In the genomic region with DNA sequence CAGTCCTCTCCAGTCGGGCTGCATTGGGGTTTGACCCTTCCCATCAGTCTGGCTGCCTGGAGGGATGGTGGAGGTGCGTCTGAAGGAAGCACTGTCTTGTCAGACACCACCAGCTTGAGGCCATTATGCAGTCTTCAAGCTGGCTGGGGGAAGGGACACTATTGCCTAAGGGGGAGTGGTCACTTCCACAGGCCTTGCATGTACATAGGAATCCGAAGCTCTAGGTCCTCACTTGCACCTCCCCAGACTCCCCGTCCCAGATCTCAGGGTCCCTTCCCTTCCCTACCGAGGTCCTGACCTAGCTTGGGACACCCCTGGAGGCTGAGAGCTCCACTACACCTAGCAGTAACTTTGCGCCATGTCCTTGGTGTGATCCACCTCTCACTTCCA, we compare ENCODE assay signal across 18 cellular contexts. TPM values are rescaled to one million over a fixed set of nuclear protein-coding genes. Genes with fewer than 3 reads are reported as not detected.
A peak's percentile ranks its signal among the peaks of the same experiment; 100 is the strongest.
DNase-seq lines count a peak whose midpoint lies in the region; ATAC-seq and TF ChIP-seq lines count a peak whose summit lies in the region.
"Had no signal": no experiment of that assay in that cellular context is flagged by ENCODE, and none has a peak within 500 bp of the region (broad histone marks: within the 10 kb centered on the region; RNA-seq: fewer than 3 reads in every experiment).

No MANE protein-coding gene starts in this region.

- CTCF ChIA-PET in activated CD4-positive, alpha-beta T cell treated with anti-CD3 and anti-CD28 coated beads, Interleukin-2, amount 10 ng/mL, durations not matched to agents 7 days and 5 days (lab: Charles Lee) = interaction anchor here (0.9 to 1.4 kb wide), 3 partner anchors 12 to 210 kb away, joined by 3 to 5 read pairs (median 3); no protein-coding TSS in a partner anchor

- H2BK12ac ChIP-seq in H9 (ENCODE audit: insufficient read length, low read depth, low read length) = no peak overlapping the region

- no peaks in the 10 kb centered on the region for H3K4me1 ChIP-seq in H9 (ENCODE audit: insufficient read depth, low read length)

- peaks cover 25% of the 10 kb centered on the region for H3K4me1 Mint-ChIP-seq in activated CD4-positive, alpha-beta T cell treated with anti-CD3 and anti-CD28 coated beads, Interleukin-2, amount 10 ng/mL, durations not matched to agents 7 days and 5 days
- peaks cover 18 to 45% of the 10 kb centered on the region in 2 experiments for H3K4me1 Mint-ChIP-seq in H9
- H3K4me1 Mint-ChIP-seq in stimulated activated memory B cell treated with anti-CD40 and anti-IgM and Interleukin-4, amounts not matched to agents 10 μg/mL and 1 μg/mL and 100 μg/mL, for 72 hours = peaks cover 28% of the 10 kb centered on the region

- H2BK20ac ChIP-seq in H9 (ENCODE audit: low read depth, low read length, poor library complexity, severe bottlenecking) = no peak overlapping the region

- H3K9me3 ChIP-seq in H9 (ENCODE audit: control insufficient read depth, low read depth, low read length) = no peaks in the 10 kb centered on the region
- H3K9me3 ChIP-seq: pancreas had no signal

- no peak overlapping the region for H2AFZ ChIP-seq in H9 (ENCODE audit: low read length)

- no peak overlapping the region for H4K91ac ChIP-seq in H9 (ENCODE audit: insufficient read length, low read depth, low read length)

- TF ChIP-seq CTCF in H9 (conservative IDR thresholded peaks at IDR 0.05) = 0 out of 3 replicates have a peak, but pooled peaks have one; percentile 17

- H3K79me1 ChIP-seq in H9 (ENCODE audit: insufficient read depth, low read depth, low read length, poor library complexity, severe bottlenecking) = no peaks in the 10 kb centered on the region

- no peak overlapping the region for H2BK15ac ChIP-seq in H9 (ENCODE audit: low read depth, low read length)

- no peak overlapping the region for H3K27ac ChIP-seq in H9 (ENCODE audit: insufficient read length, low read depth, low read length)
- H3K27ac ChIP-seq: pancreas had no signal

- no peaks in the 10 kb centered on the region for H3K23me2 ChIP-seq in H9 (ENCODE audit: insufficient read length, low read depth, low read length, poor library complexity, severe bottlenecking)

- H4K5ac ChIP-seq in H9 (ENCODE audit: insufficient read length, low read depth, low read length) = no peak overlapping the region

- H4K8ac ChIP-seq in H9 (replicated peaks; ENCODE audit: insufficient read length, low read depth, low read length) = no peak overlapping the region

- H3K27me3 Mint-ChIP-seq in activated CD4-positive, alpha-beta T cell treated with anti-CD3 and anti-CD28 coated beads, Interleukin-2, amount 10 ng/mL, durations not matched to agents 7 days and 5 days = no peaks in the 10 kb centered on the region
- peaks cover 6% of the 10 kb centered on the region for H3K27me3 Mint-ChIP-seq in H9 (ENCODE audit: low read depth)
- H3K27me3 Mint-ChIP-seq in stimulated activated memory B cell treated with anti-CD40 and anti-IgM and Interleukin-4, amounts not matched to agents 10 μg/mL and 1 μg/mL and 100 μg/mL, for 72 hours = no peaks in the 10 kb centered on the region
- H3K27me3 Mint-ChIP-seq: activated naive CD8-positive, alpha-beta T cell treated with anti-CD3 and anti-CD28 coated beads, Interleukin-2, amount 50 U/mL, for 24 hours had no signal

- H3K14ac ChIP-seq in H9 (ENCODE audit: insufficient read depth, low read length) = no peak overlapping the region

- no peaks in the 10 kb centered on the region for H3K79me2 ChIP-seq in H9 (ENCODE audit: insufficient read depth, low read length)

- H3K36me3 Mint-ChIP-seq in activated CD4-positive, alpha-beta T cell treated with anti-CD3 and anti-CD28 coated beads, Interleukin-2, amount 10 ng/mL, durations not matched to agents 7 days and 5 days (ENCODE audit: low read depth) = no peaks in the 10 kb centered on the region
- no peaks in the 10 kb centered on the region for H3K36me3 Mint-ChIP-seq in H9 (ENCODE audit: insufficient read depth in 1 of 3, low read depth in 3 of 3)
- H3K36me3 Mint-ChIP-seq in stimulated activated memory B cell treated with anti-CD40 and anti-IgM and Interleukin-4, amounts not matched to agents 10 μg/mL and 1 μg/mL and 100 μg/mL, for 72 hours = no peaks in the 10 kb centered on the region
- H3K36me3 Mint-ChIP-seq: CD4-positive, CD25-positive, alpha-beta regulatory T cell had no signal

- no peak overlapping the region for H3K4ac ChIP-seq in H9 (ENCODE audit: low read depth, low read length)

- DNase-seq in activated CD4-positive, alpha-beta T cell treated with anti-CD3 and anti-CD28 coated beads, Interleukin-2, amount 10 ng/mL, durations not matched to agents 7 days and 5 days = peak; percentile 4
- no peak for DNase-seq in activated CD4-positive, alpha-beta T cell treated with anti-CD3 and anti-CD28 coated beads, Interleukin-2, amount 50 U/mL, for 1 hour
- DNase-seq in H9 (peak; percentile 27), iPS-NIHi7 (ENCODE audit: extremely low spot score) (peak; percentile 10), kidney glomerular epithelial cell (lab: John Stamatoyannopoulos, UW) (no peak), left lobe of liver (ENCODE audit: low spot score) (no peak)
- DNase-seq: activated CD4-positive, CD25-positive, alpha-beta regulatory T cell treated with anti-CD3 and anti-CD28 coated beads, Interleukin-2, amount 50 U/mL, for 72 hours; activated naive CD8-positive, alpha-beta T cell treated with anti-CD3 and anti-CD28 coated beads, Interleukin-2, amount 50 U/mL, for 24 hours; CD4-positive, CD25-positive, alpha-beta regulatory T cell; central memory CD4-positive, alpha-beta T cell; DMS79; NCI-H1417; Right ventricle myocardium superior; stimulated activated naive CD4-positive, alpha-beta T cell treated with Interleukin-2 at 50 U/mL for 16 hours had no signal

- no peak for ATAC-seq in stimulated activated memory B cell treated with anti-CD40 and anti-IgM and Interleukin-4, amounts not matched to agents 10 μg/mL and 1 μg/mL and 100 μg/mL, for 72 hours
- ATAC-seq in HG03039 (IDR thresholded peaks at IDR 0.05; ENCODE audit: unreplicated experiment) (no peak), left lobe of liver (no peak)
- ATAC-seq: activated naive CD8-positive, alpha-beta T cell treated with anti-CD3 and anti-CD28 coated beads, Interleukin-2, amount 50 U/mL, for 24 hours; pancreas had no signal

- H2BK5ac ChIP-seq in H9 (ENCODE audit: insufficient read length, low read length) = no peak overlapping the region

- no peak overlapping the region for H3K56ac ChIP-seq in H9 (ENCODE audit: insufficient read length, low read depth, low read length)

- POLR2A ChIA-PET in activated CD4-positive, alpha-beta T cell treated with anti-CD3 and anti-CD28 coated beads, Interleukin-2, amount 10 ng/mL, durations not matched to agents 7 days and 5 days (lab: Charles Lee) = no interaction called here

- no peaks in the 10 kb centered on the region for H4K20me1 ChIP-seq in H9 (ENCODE audit: control insufficient read depth, insufficient read depth, insufficient read length)

- H3K18ac ChIP-seq in H9 (ENCODE audit: insufficient read length, low read depth, low read length) = no peak overlapping the region

- no peak overlapping the region for H3K4me3 Mint-ChIP-seq in activated CD4-positive, alpha-beta T cell treated with anti-CD3 and anti-CD28 coated beads, Interleukin-2, amount 10 ng/mL, durations not matched to agents 7 days and 5 days
- H3K4me3 Mint-ChIP-seq in H9 = no peak overlapping the region
- H3K4me3 Mint-ChIP-seq in stimulated activated memory B cell treated with anti-CD40 and anti-IgM and Interleukin-4, amounts not matched to agents 10 μg/mL and 1 μg/mL and 100 μg/mL, for 72 hours = no peak overlapping the region
- H3K4me3 Mint-ChIP-seq: activated naive CD8-positive, alpha-beta T cell treated with anti-CD3 and anti-CD28 coated beads, Interleukin-2, amount 50 U/mL, for 24 hours; CD4-positive, CD25-positive, alpha-beta regulatory T cell had no signal

- peak overlapping the region; percentile 57 for H3K27ac Mint-ChIP-seq in activated CD4-positive, alpha-beta T cell treated with anti-CD3 and anti-CD28 coated beads, Interleukin-2, amount 10 ng/mL, durations not matched to agents 7 days and 5 days
- H3K27ac Mint-ChIP-seq in H9 = no peak overlapping the region
- H3K27ac Mint-ChIP-seq in stimulated activated memory B cell treated with anti-CD40 and anti-IgM and Interleukin-4, amounts not matched to agents 10 μg/mL and 1 μg/mL and 100 μg/mL, for 72 hours = peak overlapping the region; percentile 12

- no peak overlapping the region for H3K9ac ChIP-seq in H9 (ENCODE audit: extremely low read depth, insufficient read length, low read length)

- no peak overlapping the region for H2BK120ac ChIP-seq in H9 (ENCODE audit: low read depth, low read length, poor library complexity, severe bottlenecking)

- H3T11ph ChIP-seq in H9 (ENCODE audit: low read length) = no peak overlapping the region

- H3K9me3 Mint-ChIP-seq in activated CD4-positive, alpha-beta T cell treated with anti-CD3 and anti-CD28 coated beads, Interleukin-2, amount 10 ng/mL, durations not matched to agents 7 days and 5 days = no peaks in the 10 kb centered on the region
- no peaks in the 10 kb centered on the region; a peak in 1 of 5 replicates for H3K9me3 Mint-ChIP-seq in H9
- no peaks in the 10 kb centered on the region for H3K9me3 Mint-ChIP-seq in stimulated activated memory B cell treated with anti-CD40 and anti-IgM and Interleukin-4, amounts not matched to agents 10 μg/mL and 1 μg/mL and 100 μg/mL, for 72 hours
- H3K9me3 Mint-ChIP-seq: activated naive CD8-positive, alpha-beta T cell treated with anti-CD3 and anti-CD28 coated beads, Interleukin-2, amount 50 U/mL, for 24 hours; CD4-positive, CD25-positive, alpha-beta regulatory T cell had no signal

- H3K27me3 ChIP-seq in H9 (ENCODE audit: insufficient read depth, low read length) = no peaks in the 10 kb centered on the region
- H3K27me3 ChIP-seq: pancreas had no signal

- H2AK5ac ChIP-seq in H9 (ENCODE audit: insufficient read length, low read length) = no peak overlapping the region

- no peak overlapping the region for H3K23ac ChIP-seq in H9 (ENCODE audit: insufficient read length, low read depth, low read length)

- no CpG with 5 or more reads among the region's 6 CpGs for WGBS in H9 (ENCODE audit: extremely low coverage, insufficient read length, low lambda C conversion rate)

- no peak overlapping the region for H3K4me2 ChIP-seq in H9 (ENCODE audit: insufficient read depth, insufficient read length, low read length)
- H3K4me2 ChIP-seq: smooth muscle cell had no signal

RNA-seq across cellular contexts. Expression of a gene that starts 48.6 kb away (rescaled TPM):
- 100 to 1,000 TPM; 235 to 264 TPM for total RNA-seq in activated CD4-positive, alpha-beta T cell treated with anti-CD3 and anti-CD28 coated beads, Interleukin-2, amount 10 ng/mL, durations not matched to agents 7 days and 5 days
- 30.6 and 33.4 TPM in 2 replicates for total RNA-seq in H9 (2021)
- total RNA-seq in left lobe of liver = 91.9 TPM

Comparison
In these comparisons a context has a peak if more than half of its experiments do, and no peak if none do; other contexts are left out.
1. DNase-seq: peak in activated CD4-positive, alpha-beta T cell treated with anti-CD3 and anti-CD28 coated beads, Interleukin-2, amount 10 ng/mL, durations not matched to agents 7 days and 5 days (single experiment), H9 (single experiment) and iPS-NIHi7 (single experiment); none in activated CD4-positive, alpha-beta T cell treated with anti-CD3 and anti-CD28 coated beads, Interleukin-2, amount 50 U/mL, for 1 hour (single experiment), kidney glomerular epithelial cell (single experiment) and left lobe of liver (single experiment).
2. H3K27ac Mint-ChIP-seq: peak in activated CD4-positive, alpha-beta T cell treated with anti-CD3 and anti-CD28 coated beads, Interleukin-2, amount 10 ng/mL, durations not matched to agents 7 days and 5 days (single experiment) and stimulated activated memory B cell treated with anti-CD40 and anti-IgM and Interleukin-4, amounts not matched to agents 10 μg/mL and 1 μg/mL and 100 μg/mL, for 72 hours (single experiment); none in H9 (0 of 3).